29 cellular contexts compared by ENCODE assay signal in genomic region chr5:137014731-137015130, GRCh38.
"Had no signal": no experiment of that assay in that cellular context is flagged by ENCODE, and none has a peak within 500 bp of the region (broad histone marks: within the 10 kb centered on the region; RNA-seq: fewer than 3 reads in every experiment).

No MANE protein-coding gene starts in this region.

- FAIRE-seq: urothelium cell line had no signal

- H3K4me1 Mint-ChIP-seq: stimulated activated effector memory CD8-positive, alpha-beta T cell treated with anti-CD3 and anti-CD28 coated beads, Interleukin-12 subunit alpha, Interleukin-12 subunit beta, amount 100 ng/mL, for 72 hours; stimulated activated memory B cell treated with anti-CD40 and anti-IgM and Interleukin-4, amounts not matched to agents 10 μg/mL and 1 μg/mL and 100 μg/mL, for 72 hours; stimulated activated naive B cell treated with anti-CD40 and anti-IgM and Interleukin-4, amounts not matched to agents 10 μg/mL and 1 μg/mL and 100 μg/mL, for 72 hours; stimulated activated naive CD8-positive, alpha-beta T cell treated with anti-CD3 and anti-CD28 coated beads, Interleukin-15, amount 100 ng/mL, for 72 hours had no signal

- DNase-seq: stimulated activated CD4-positive, alpha-beta T cell treated with anti-CD3 and anti-CD28 coated beads, Interleukin-2, amount 100 ng/mL, for 48 hours; stimulated activated CD4-positive, alpha-beta T cell treated with anti-CD3 and anti-CD28 coated beads, Interleukin-4, amount 100 ng/mL, for 1 hour; stimulated activated CD4-positive, alpha-beta T cell treated with anti-CD3 and anti-CD28 coated beads, Interleukin-4, amount 100 ng/mL, for 24 hours; stimulated activated CD4-positive, alpha-beta T cell treated with anti-CD3 and anti-CD28 coated beads, Interleukin-4, amount 100 ng/mL, for 4 hours; stimulated activated CD8-positive, alpha-beta memory T cell treated with anti-CD3 and anti-CD28 coated beads, Interleukin-4, amount 100 ng/mL, for 48 hours; stimulated activated naive B cell treated with anti-CD40 and anti-IgM and Interleukin-4, amounts not matched to agents 10 μg/mL and 1 μg/mL and 100 μg/mL, for 72 hours; stimulated activated naive CD4-positive, alpha-beta T cell; stimulated activated naive CD4-positive, alpha-beta T cell treated with Interleukin-2 at 50 U/mL for 16 hours; stimulated activated naive CD8-positive, alpha-beta T cell treated with anti-CD3 and anti-CD28 coated beads, Interleukin-15, amount 100 ng/mL, for 72 hours; stimulated activated naive CD8-positive, alpha-beta T cell treated with anti-CD3 and anti-CD28 coated beads, Interleukin-15, Interleukin-2, amounts not matched to agents 100 U/mL and 50 U/mL, for 24 hours; stomach; substantia nigra; testis; thyroid gland; tibial artery; transverse colon; trophoblast cell; upper lobe of left lung; upper lobe of right lung; uterus had no signal

- H3K4me3 Mint-ChIP-seq: stimulated activated effector memory CD8-positive, alpha-beta T cell treated with anti-CD3 and anti-CD28 coated beads, Interleukin-12 subunit alpha, Interleukin-12 subunit beta, amount 100 ng/mL, for 72 hours; stimulated activated memory B cell treated with anti-CD40 and anti-IgM and Interleukin-4, amounts not matched to agents 10 μg/mL and 1 μg/mL and 100 μg/mL, for 72 hours; stimulated activated naive B cell treated with anti-CD40 and anti-IgM and Interleukin-4, amounts not matched to agents 10 μg/mL and 1 μg/mL and 100 μg/mL, for 72 hours; stimulated activated naive CD8-positive, alpha-beta T cell treated with anti-CD3 and anti-CD28 coated beads, Interleukin-15, amount 100 ng/mL, for 72 hours; stimulated activated naive CD8-positive, alpha-beta T cell treated with anti-CD3 and anti-CD28 coated beads, Interleukin-15, Interleukin-2, amounts not matched to agents 100 ng/mL and 50 ng/mL, for 24 hours; type B pancreatic cell had no signal

- H3K36me3 ChIP-seq: stomach, suprapubic skin, thoracic aorta, thyroid gland, tibial artery, tibial nerve, transverse colon, upper lobe of left lung, upper lobe of right lung, uterus, vagina had no signal

- H3K27me3 Mint-ChIP-seq: stimulated activated naive B cell treated with anti-CD40 and anti-IgM and Interleukin-4, amounts not matched to agents 10 μg/mL and 1 μg/mL and 100 μg/mL, for 72 hours; stimulated activated naive CD8-positive, alpha-beta T cell treated with anti-CD3 and anti-CD28 coated beads, Interleukin-15, amount 100 ng/mL, for 72 hours; stimulated activated naive CD8-positive, alpha-beta T cell treated with anti-CD3 and anti-CD28 coated beads, Interleukin-15, Interleukin-2, amounts not matched to agents 100 ng/mL and 50 ng/mL, for 24 hours had no signal

- H3K36me3 Mint-ChIP-seq: stimulated activated effector memory CD8-positive, alpha-beta T cell treated with anti-CD3 and anti-CD28 coated beads, Interleukin-12 subunit alpha, Interleukin-12 subunit beta, amount 100 ng/mL, for 72 hours; stimulated activated memory B cell treated with anti-CD40 and anti-IgM and Interleukin-4, amounts not matched to agents 10 μg/mL and 1 μg/mL and 100 μg/mL, for 72 hours; stimulated activated naive B cell treated with anti-CD40 and anti-IgM and Interleukin-4, amounts not matched to agents 10 μg/mL and 1 μg/mL and 100 μg/mL, for 72 hours; type B pancreatic cell had no signal

- H3K9me3 Mint-ChIP-seq: stimulated activated memory B cell treated with anti-CD40 and anti-IgM and Interleukin-4, amounts not matched to agents 10 μg/mL and 1 μg/mL and 100 μg/mL, for 72 hours; stimulated activated naive B cell treated with anti-CD40 and anti-IgM and Interleukin-4, amounts not matched to agents 10 μg/mL and 1 μg/mL and 100 μg/mL, for 72 hours; stimulated activated naive CD8-positive, alpha-beta T cell treated with anti-CD3 and anti-CD28 coated beads, Interleukin-15, amount 100 ng/mL, for 72 hours; type B pancreatic cell had no signal

- H3K27ac ChIP-seq: stomach, suprapubic skin, testis, thoracic aorta, thyroid gland, tibial artery, tibial nerve, transverse colon, upper lobe of left lung, upper lobe of right lung, uterus, vagina had no signal

- H3K9me3 ChIP-seq: stomach, suprapubic skin, testis, thoracic aorta, thyroid gland, tibial artery, tibial nerve, transverse colon, upper lobe of left lung, upper lobe of right lung, uterus, vagina had no signal

- H3K27me3 ChIP-seq: suprapubic skin, testis, thyroid gland, tibial artery, tibial nerve, transverse colon, upper lobe of left lung, upper lobe of right lung, uterus, vagina had no signal

- H3K4me3 ChIP-seq: stomach, suprapubic skin, testis, thoracic aorta, thyroid gland, tibial artery, tibial nerve, transverse colon, upper lobe of left lung, upper lobe of right lung, uterus, vagina had no signal

- H3K4me1 ChIP-seq: suprapubic skin, testis, thyroid gland, tibial artery, tibial nerve, transverse colon, upper lobe of left lung, upper lobe of right lung, uterus, vagina had no signal

- H3K27ac Mint-ChIP-seq: stimulated activated effector memory CD8-positive, alpha-beta T cell treated with anti-CD3 and anti-CD28 coated beads, Interleukin-12 subunit alpha, Interleukin-12 subunit beta, amount 100 ng/mL, for 72 hours; stimulated activated memory B cell treated with anti-CD40 and anti-IgM and Interleukin-4, amounts not matched to agents 10 μg/mL and 1 μg/mL and 100 μg/mL, for 72 hours; stimulated activated naive B cell treated with anti-CD40 and anti-IgM and Interleukin-4, amounts not matched to agents 10 μg/mL and 1 μg/mL and 100 μg/mL, for 72 hours; stimulated activated naive CD8-positive, alpha-beta T cell treated with anti-CD3 and anti-CD28 coated beads, Interleukin-15, amount 100 ng/mL, for 72 hours; stimulated activated naive CD8-positive, alpha-beta T cell treated with anti-CD3 and anti-CD28 coated beads, Interleukin-15, Interleukin-2, amounts not matched to agents 100 ng/mL and 50 ng/mL, for 24 hours; type B pancreatic cell had no signal
